ENCODE assay signal across 27 cellular contexts in the genomic region with DNA sequence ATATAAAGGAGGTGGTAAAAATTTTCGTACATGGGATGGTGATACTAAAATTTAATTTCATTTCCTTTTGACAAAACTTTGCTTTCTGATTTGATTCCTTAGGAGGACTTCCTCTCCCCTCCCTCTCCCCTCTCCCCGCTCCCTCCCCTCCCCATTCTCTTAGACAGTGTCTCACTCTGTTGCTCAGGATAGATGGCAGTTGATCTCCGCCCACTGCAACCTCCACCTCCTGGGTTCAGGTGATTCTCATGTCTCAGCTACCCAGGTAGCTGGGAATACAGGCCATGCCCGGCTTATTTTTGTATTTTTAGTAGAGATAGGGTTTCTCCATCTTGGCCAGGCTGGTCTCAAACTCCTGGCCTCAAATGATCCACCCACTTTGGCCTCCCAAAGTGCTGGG.
"Had no signal": no experiment of that assay in that cellular context is flagged by ENCODE, and none has a peak within 500 bp of the region (broad histone marks: within the 10 kb centered on the region; RNA-seq: fewer than 3 reads in every experiment).

No MANE protein-coding gene starts in this region.

- H3K36me3 ChIP-seq: ascending aorta, breast epithelium, cardiac muscle cell, colonic mucosa, esophagus squamous epithelium had no signal

- H3K36me3 Mint-ChIP-seq: activated naive CD4-positive, alpha-beta T cell treated with anti-CD3 and anti-CD28 coated beads, Interleukin-2, amount 50 U/mL, for 72 hours had no signal

- H3K4me3 Mint-ChIP-seq: activated CD4-positive, alpha-beta memory T cell treated with anti-CD3 and anti-CD28 coated beads, Interleukin-2, amount 10 ng/mL, durations not matched to agents 7 days and 5 days; activated CD4-positive, alpha-beta T cell treated with anti-CD3 and anti-CD28 coated beads, Interleukin-2, amount 10 ng/mL, durations not matched to agents 7 days and 5 days; activated naive CD4-positive, alpha-beta T cell treated with anti-CD3 and anti-CD28 coated beads, Interleukin-2, amount 10 ng/mL, durations not matched to agents 7 days and 5 days; activated naive CD8-positive, alpha-beta T cell treated with anti-CD3 and anti-CD28 coated beads, Interleukin-2, amount 10 ng/mL, durations not matched to agents 7 days and 5 days; activated T-cell treated with anti-CD3 and anti-CD28 coated beads, Interleukin-2, amount 50 U/mL, for 24 hours; activated T-cell treated with anti-CD3 and anti-CD28 coated beads, Interleukin-2, amount 50 U/mL, for 72 hours; brain; T-cell; T-helper 1 cell treated with Interleukin-12 subunit alpha and Interleukin-12 subunit beta and Interleukin-4 antibody, amounts not matched to agents 30 μg/mL and 1 μg/mL, for 36 hours had no signal

- H3K4me3 ChIP-seq: ascending aorta, breast epithelium, cardiac muscle cell, colonic mucosa, esophagus squamous epithelium had no signal

- H3K27ac Mint-ChIP-seq: activated CD4-positive, alpha-beta memory T cell treated with anti-CD3 and anti-CD28 coated beads, Interleukin-2, amount 10 ng/mL, durations not matched to agents 7 days and 5 days; activated CD4-positive, alpha-beta T cell treated with anti-CD3 and anti-CD28 coated beads, Interleukin-2, amount 10 ng/mL, durations not matched to agents 7 days and 5 days; activated naive CD4-positive, alpha-beta T cell treated with anti-CD3 and anti-CD28 coated beads, Interleukin-2, amount 10 ng/mL, durations not matched to agents 7 days and 5 days; activated naive CD4-positive, alpha-beta T cell treated with anti-CD3 and anti-CD28 coated beads, Interleukin-2, amount 50 U/mL, for 72 hours; activated naive CD8-positive, alpha-beta T cell treated with anti-CD3 and anti-CD28 coated beads, Interleukin-2, amount 10 ng/mL, durations not matched to agents 7 days and 5 days; activated T-cell treated with anti-CD3 and anti-CD28 coated beads, Interleukin-2, amount 50 U/mL, for 24 hours; activated T-cell treated with anti-CD3 and anti-CD28 coated beads, Interleukin-2, amount 50 U/mL, for 72 hours; T-helper 1 cell treated with Interleukin-12 subunit alpha and Interleukin-12 subunit beta and Interleukin-4 antibody, amounts not matched to agents 30 μg/mL and 1 μg/mL, for 36 hours had no signal

- H3K9me3 Mint-ChIP-seq: activated CD4-positive, alpha-beta memory T cell treated with anti-CD3 and anti-CD28 coated beads, Interleukin-2, amount 10 ng/mL, durations not matched to agents 7 days and 5 days; activated naive CD4-positive, alpha-beta T cell treated with anti-CD3 and anti-CD28 coated beads, Interleukin-2, amount 10 ng/mL, durations not matched to agents 7 days and 5 days; activated naive CD4-positive, alpha-beta T cell treated with anti-CD3 and anti-CD28 coated beads, Interleukin-2, amount 50 U/mL, for 72 hours; activated naive CD8-positive, alpha-beta T cell treated with anti-CD3 and anti-CD28 coated beads, Interleukin-2, amount 10 ng/mL, durations not matched to agents 7 days and 5 days; activated T-cell treated with anti-CD3 and anti-CD28 coated beads, Interleukin-2, amount 50 U/mL, for 24 hours; activated T-cell treated with anti-CD3 and anti-CD28 coated beads, Interleukin-2, amount 50 U/mL, for 72 hours; T-cell; T-helper 1 cell treated with Interleukin-12 subunit alpha and Interleukin-12 subunit beta and Interleukin-4 antibody, amounts not matched to agents 30 μg/mL and 1 μg/mL, for 36 hours had no signal

- ATAC-seq: T-cell had no signal

- H3K4me1 ChIP-seq: breast epithelium had no signal

- H3K9me3 ChIP-seq: ascending aorta, breast epithelium, colonic mucosa, esophagus squamous epithelium had no signal

- H3K27me3 Mint-ChIP-seq: activated CD4-positive, alpha-beta memory T cell treated with anti-CD3 and anti-CD28 coated beads, Interleukin-2, amount 10 ng/mL, durations not matched to agents 7 days and 5 days; activated CD4-positive, alpha-beta T cell treated with anti-CD3 and anti-CD28 coated beads, Interleukin-2, amount 10 ng/mL, durations not matched to agents 7 days and 5 days; activated naive CD4-positive, alpha-beta T cell treated with anti-CD3 and anti-CD28 coated beads, Interleukin-2, amount 10 ng/mL, durations not matched to agents 7 days and 5 days; activated naive CD8-positive, alpha-beta T cell treated with anti-CD3 and anti-CD28 coated beads, Interleukin-2, amount 10 ng/mL, durations not matched to agents 7 days and 5 days; activated T-cell treated with anti-CD3 and anti-CD28 coated beads, Interleukin-2, amount 50 U/mL, for 24 hours; T-cell had no signal

- DNase-seq: activated CD4-positive, alpha-beta memory T cell treated with anti-CD3 and anti-CD28 coated beads, Interleukin-2, amount 10 ng/mL, durations not matched to agents 7 days and 5 days; activated CD4-positive, alpha-beta T cell treated with anti-CD3 and anti-CD28 coated beads for 1 hour; activated CD4-positive, alpha-beta T cell treated with anti-CD3 and anti-CD28 coated beads for 4 hours; activated CD4-positive, alpha-beta T cell treated with anti-CD3 and anti-CD28 coated beads, Interleukin-2, amount 10 ng/mL, durations not matched to agents 7 days and 5 days; activated CD4-positive, alpha-beta T cell treated with anti-CD3 and anti-CD28 coated beads, Interleukin-2, amount 50 U/mL, for 4 hours; activated CD8-positive, alpha-beta memory T cell treated with anti-CD3 and anti-CD28 coated beads, Interleukin-2, amount 50 U/mL, for 48 hours; activated gamma-delta T cell; activated naive CD4-positive, alpha-beta T cell; activated naive CD4-positive, alpha-beta T cell treated with anti-CD3 and anti-CD28 coated beads, Interleukin-2, amount 10 ng/mL, durations not matched to agents 7 days and 5 days; activated naive CD8-positive, alpha-beta T cell treated with anti-CD3 and anti-CD28 coated beads, Interleukin-2, amount 10 ng/mL, durations not matched to agents 7 days and 5 days; activated T-cell treated with anti-CD3 and anti-CD28 coated beads for 4 hours; activated T-cell treated with anti-CD3 and anti-CD28 coated beads, Interleukin-2, amount 50 U/mL, for 24 hours; activated T-cell treated with anti-CD3 and anti-CD28 coated beads, Interleukin-2, amount 50 U/mL, for 72 hours; central memory CD4-positive, alpha-beta T cell; cerebellar nuclear complex; colonic mucosa; effector CD8-positive, alpha-beta T cell; esophagus squamous epithelium; SW 1271; T-cell had no signal

- H3K27ac ChIP-seq: ascending aorta, breast epithelium, cardiac muscle cell, colonic mucosa, epithelial cell of prostate, esophagus squamous epithelium had no signal

- H3K27me3 ChIP-seq: ascending aorta, breast epithelium, cardiac muscle cell, colonic mucosa, esophagus squamous epithelium had no signal
